ENCODE assay signal across 1 cellular context in the genomic region with DNA sequence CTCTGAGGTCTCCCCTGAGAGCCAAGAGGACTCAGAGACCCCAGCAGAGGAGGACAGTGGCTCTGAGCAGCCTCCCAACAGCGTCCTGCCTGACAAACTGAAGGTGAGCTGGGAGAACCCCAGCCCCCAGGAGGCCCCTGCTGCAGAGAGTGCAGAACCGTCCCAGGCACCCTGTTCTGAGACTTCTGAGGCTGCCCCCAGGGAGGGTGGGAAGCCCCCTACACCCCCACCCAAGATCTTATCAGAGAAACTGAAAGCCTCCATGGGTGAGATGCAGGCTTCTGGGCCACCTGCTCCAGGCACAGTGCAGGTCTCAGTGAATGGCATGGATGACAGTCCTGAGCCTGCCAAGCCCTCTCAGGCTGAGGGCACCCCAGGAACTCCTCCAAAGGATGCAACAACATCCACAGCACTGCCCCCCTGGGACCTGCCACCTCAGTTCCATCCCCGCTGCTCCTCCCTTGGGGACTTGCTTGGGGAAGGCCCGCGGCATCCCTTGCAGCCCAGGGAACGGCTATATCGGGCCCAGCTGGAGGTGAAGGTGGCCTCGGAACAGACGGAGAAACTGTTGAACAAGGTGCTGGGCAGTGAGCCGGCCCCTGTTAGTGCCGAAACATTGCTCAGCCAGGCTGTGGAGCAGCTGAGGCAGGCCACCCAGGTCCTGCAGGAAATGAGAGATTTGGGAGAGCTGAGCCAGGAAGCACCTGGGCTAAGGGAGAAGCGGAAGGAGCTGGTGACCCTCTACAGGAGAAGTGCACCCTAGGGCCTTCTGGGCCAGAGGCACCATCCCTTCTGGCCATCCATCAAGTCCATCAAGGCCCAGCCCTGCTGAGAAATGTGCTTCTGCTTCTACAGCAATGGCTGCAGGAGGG.
TF ChIP-seq lines count a peak whose summit lies in the region.

No MANE protein-coding gene starts in this region.

TF ChIP-seq in H1, 55 proteins besides CTCF, POLR2A, EP300 and RAD21 (continued from another document):
- TF ChIP-seq JUN (IDR thresholded peaks at IDR 0.05; ENCODE audit: low read depth, low read length) (no peak), ZNF274 (IDR thresholded peaks at IDR 0.05; ENCODE audit: borderline replicate concordance, extremely low read depth, low read length) (no peak), ATF2 (IDR thresholded peaks at IDR 0.05; ENCODE audit: low read length) (no peak), CTBP2 (IDR thresholded peaks at IDR 0.05; ENCODE audit: borderline replicate concordance, insufficient read depth, insufficient read length, low read length) (no peak), SP4 (IDR thresholded peaks at IDR 0.05; ENCODE audit: low read length) (no peak), GTF2F1 (IDR thresholded peaks at IDR 0.05; ENCODE audit: borderline replicate concordance, low read depth, low read length) (no peak), NRF1 (IDR thresholded peaks at IDR 0.05; ENCODE audit: low read depth, low read length) (no peak), E2F6 (IDR thresholded peaks at IDR 0.05) (no peak), SP1 (IDR thresholded peaks at IDR 0.05; ENCODE audit: low read depth, low read length) (no peak), HDAC2 (IDR thresholded peaks at IDR 0.05; ENCODE audit: borderline replicate concordance in 1 of 2, low read depth in 2 of 2, low read length in 2 of 2) (no peak), TCF12 (IDR thresholded peaks at IDR 0.05; ENCODE audit: low read depth, low read length) (no peak)
- TF ChIP-seq, protein P1, sequence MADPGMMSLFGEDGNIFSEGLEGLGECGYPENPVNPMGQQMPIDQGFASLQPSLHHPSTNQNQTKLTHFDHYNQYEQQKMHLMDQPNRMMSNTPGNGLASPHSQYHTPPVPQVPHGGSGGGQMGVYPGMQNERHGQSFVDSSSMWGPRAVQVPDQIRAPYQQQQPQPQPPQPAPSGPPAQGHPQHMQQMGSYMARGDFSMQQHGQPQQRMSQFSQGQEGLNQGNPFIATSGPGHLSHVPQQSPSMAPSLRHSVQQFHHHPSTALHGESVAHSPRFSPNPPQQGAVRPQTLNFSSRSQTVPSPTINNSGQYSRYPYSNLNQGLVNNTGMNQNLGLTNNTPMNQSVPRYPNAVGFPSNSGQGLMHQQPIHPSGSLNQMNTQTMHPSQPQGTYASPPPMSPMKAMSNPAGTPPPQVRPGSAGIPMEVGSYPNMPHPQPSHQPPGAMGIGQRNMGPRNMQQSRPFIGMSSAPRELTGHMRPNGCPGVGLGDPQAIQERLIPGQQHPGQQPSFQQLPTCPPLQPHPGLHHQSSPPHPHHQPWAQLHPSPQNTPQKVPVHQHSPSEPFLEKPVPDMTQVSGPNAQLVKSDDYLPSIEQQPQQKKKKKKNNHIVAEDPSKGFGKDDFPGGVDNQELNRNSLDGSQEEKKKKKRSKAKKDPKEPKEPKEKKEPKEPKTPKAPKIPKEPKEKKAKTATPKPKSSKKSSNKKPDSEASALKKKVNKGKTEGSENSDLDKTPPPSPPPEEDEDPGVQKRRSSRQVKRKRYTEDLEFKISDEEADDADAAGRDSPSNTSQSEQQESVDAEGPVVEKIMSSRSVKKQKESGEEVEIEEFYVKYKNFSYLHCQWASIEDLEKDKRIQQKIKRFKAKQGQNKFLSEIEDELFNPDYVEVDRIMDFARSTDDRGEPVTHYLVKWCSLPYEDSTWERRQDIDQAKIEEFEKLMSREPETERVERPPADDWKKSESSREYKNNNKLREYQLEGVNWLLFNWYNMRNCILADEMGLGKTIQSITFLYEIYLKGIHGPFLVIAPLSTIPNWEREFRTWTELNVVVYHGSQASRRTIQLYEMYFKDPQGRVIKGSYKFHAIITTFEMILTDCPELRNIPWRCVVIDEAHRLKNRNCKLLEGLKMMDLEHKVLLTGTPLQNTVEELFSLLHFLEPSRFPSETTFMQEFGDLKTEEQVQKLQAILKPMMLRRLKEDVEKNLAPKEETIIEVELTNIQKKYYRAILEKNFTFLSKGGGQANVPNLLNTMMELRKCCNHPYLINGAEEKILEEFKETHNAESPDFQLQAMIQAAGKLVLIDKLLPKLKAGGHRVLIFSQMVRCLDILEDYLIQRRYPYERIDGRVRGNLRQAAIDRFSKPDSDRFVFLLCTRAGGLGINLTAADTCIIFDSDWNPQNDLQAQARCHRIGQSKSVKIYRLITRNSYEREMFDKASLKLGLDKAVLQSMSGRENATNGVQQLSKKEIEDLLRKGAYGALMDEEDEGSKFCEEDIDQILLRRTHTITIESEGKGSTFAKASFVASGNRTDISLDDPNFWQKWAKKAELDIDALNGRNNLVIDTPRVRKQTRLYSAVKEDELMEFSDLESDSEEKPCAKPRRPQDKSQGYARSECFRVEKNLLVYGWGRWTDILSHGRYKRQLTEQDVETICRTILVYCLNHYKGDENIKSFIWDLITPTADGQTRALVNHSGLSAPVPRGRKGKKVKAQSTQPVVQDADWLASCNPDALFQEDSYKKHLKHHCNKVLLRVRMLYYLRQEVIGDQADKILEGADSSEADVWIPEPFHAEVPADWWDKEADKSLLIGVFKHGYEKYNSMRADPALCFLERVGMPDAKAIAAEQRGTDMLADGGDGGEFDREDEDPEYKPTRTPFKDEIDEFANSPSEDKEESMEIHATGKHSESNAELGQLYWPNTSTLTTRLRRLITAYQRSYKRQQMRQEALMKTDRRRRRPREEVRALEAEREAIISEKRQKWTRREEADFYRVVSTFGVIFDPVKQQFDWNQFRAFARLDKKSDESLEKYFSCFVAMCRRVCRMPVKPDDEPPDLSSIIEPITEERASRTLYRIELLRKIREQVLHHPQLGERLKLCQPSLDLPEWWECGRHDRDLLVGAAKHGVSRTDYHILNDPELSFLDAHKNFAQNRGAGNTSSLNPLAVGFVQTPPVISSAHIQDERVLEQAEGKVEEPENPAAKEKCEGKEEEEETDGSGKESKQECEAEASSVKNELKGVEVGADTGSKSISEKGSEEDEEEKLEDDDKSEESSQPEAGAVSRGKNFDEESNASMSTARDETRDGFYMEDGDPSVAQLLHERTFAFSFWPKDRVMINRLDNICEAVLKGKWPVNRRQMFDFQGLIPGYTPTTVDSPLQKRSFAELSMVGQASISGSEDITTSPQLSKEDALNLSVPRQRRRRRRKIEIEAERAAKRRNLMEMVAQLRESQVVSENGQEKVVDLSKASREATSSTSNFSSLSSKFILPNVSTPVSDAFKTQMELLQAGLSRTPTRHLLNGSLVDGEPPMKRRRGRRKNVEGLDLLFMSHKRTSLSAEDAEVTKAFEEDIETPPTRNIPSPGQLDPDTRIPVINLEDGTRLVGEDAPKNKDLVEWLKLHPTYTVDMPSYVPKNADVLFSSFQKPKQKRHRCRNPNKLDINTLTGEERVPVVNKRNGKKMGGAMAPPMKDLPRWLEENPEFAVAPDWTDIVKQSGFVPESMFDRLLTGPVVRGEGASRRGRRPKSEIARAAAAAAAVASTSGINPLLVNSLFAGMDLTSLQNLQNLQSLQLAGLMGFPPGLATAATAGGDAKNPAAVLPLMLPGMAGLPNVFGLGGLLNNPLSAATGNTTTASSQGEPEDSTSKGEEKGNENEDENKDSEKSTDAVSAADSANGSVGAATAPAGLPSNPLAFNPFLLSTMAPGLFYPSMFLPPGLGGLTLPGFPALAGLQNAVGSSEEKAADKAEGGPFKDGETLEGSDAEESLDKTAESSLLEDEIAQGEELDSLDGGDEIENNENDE (IDR thresholded peaks at IDR 0.05; ENCODE audit: insufficient replicate concordance, low read length) = no peak
